Comparison of ENCODE assay signal across 14 cellular contexts in genomic region chr10:78559514-78560392, GRCh38.
DNase-seq lines count a peak whose midpoint lies in the region; ATAC-seq lines count a peak whose summit lies in the region.
"Had no signal": no experiment of that assay in that cellular context is flagged by ENCODE, and none has a peak within 500 bp of the region (broad histone marks: within the 10 kb centered on the region; RNA-seq: fewer than 3 reads in every experiment).

No MANE protein-coding gene starts in this region.

- DNase-seq in H7, result peak; percentile 50
- DNase-seq in NCI-H2081 (lab: John Stamatoyannopoulos, UW), result peak; percentile 82 to 92
- no peak for DNase-seq in NT2/D1 (ENCODE audit: low read depth, low spot score)
- DNase-seq in trophoblast cell, result no peak
- no peak for DNase-seq in NAMALWA (ENCODE audit: low spot score)
- DNase-seq: pancreas; RPMI8226; stimulated activated CD4-positive, alpha-beta T cell treated with anti-CD3 and anti-CD28 coated beads, Interleukin-12 subunit alpha, Interleukin-12 subunit beta, amount 100 ng/mL, for 4 hours; stimulated activated naive CD8-positive, alpha-beta T cell treated with anti-CD3 and anti-CD28 coated beads, Interleukin-15, amount 100 ng/mL, for 72 hours; T-cell had no signal

- H3K23ac ChIP-seq in trophoblast cell (ENCODE audit: low read length), result no peak overlapping the region

- H3K36me3 ChIP-seq in H7 (replicated peaks; ENCODE audit: control insufficient read depth, insufficient read depth, low read length) (no peaks in the 10 kb centered on the region), NT2/D1 (ENCODE audit: insufficient read depth, insufficient read length, low read length) (no peaks in the 10 kb centered on the region), trophoblast cell (ENCODE audit: control insufficient read depth in 1 of 2, insufficient read depth in 2 of 2, low read length in 2 of 2) (no peaks in the 10 kb centered on the region)
- H3K36me3 ChIP-seq: pancreas had no signal

- no peak overlapping the region for H2AFZ ChIP-seq in trophoblast cell (ENCODE audit: insufficient read depth, low read length, poor library complexity)

- no peak overlapping the region for H2AK5ac ChIP-seq in trophoblast cell (ENCODE audit: low read length)

- H3K4ac ChIP-seq in trophoblast cell (ENCODE audit: low read depth, low read length), result no peak overlapping the region

- H3K9ac ChIP-seq in NT2/D1 (ENCODE audit: insufficient read length, low read depth), result peak overlapping the region; percentile 36
- H3K9ac ChIP-seq in trophoblast cell (ENCODE audit: low read length), result no peak overlapping the region

- H4K8ac ChIP-seq in trophoblast cell (ENCODE audit: low read depth, low read length), result no peak overlapping the region

- H3K79me2 ChIP-seq in trophoblast cell (ENCODE audit: control insufficient read depth, insufficient read depth, low read length, poor library complexity), result no peaks in the 10 kb centered on the region

- H3K27ac ChIP-seq in trophoblast cell (ENCODE audit: low read depth, low read length), result no peak overlapping the region
- H3K27ac ChIP-seq: pancreas had no signal

- H3K27me3 ChIP-seq in H7 (ENCODE audit: control insufficient read depth, insufficient read depth, low read length) (no peaks in the 10 kb centered on the region), NT2/D1 (ENCODE audit: insufficient read depth, insufficient read length) (peaks cover 4% of the 10 kb centered on the region), trophoblast cell (ENCODE audit: insufficient read depth, low read length) (no peaks in the 10 kb centered on the region)
- H3K27me3 ChIP-seq: pancreas had no signal

- H3K79me1 ChIP-seq in trophoblast cell (ENCODE audit: low read length), result peaks cover 4% of the 10 kb centered on the region

- no peak overlapping the region for H3K14ac ChIP-seq in trophoblast cell (ENCODE audit: low read length)

- no peak overlapping the region for H3K4me2 ChIP-seq in trophoblast cell (ENCODE audit: low read length)

- H3K9me3 ChIP-seq in NT2/D1 (ENCODE audit: insufficient read depth, low read length) (no peaks in the 10 kb centered on the region), trophoblast cell (ENCODE audit: insufficient read depth, low read depth, low read length) (no peaks in the 10 kb centered on the region)
- H3K9me3 ChIP-seq: pancreas had no signal

- no CpG with 5 or more reads among the region's 13 CpGs for WGBS in trophoblast cell (ENCODE audit: extremely low coverage, insufficient coverage, insufficient read length)

- H4K12ac ChIP-seq in trophoblast cell (ENCODE audit: low read depth, low read length), result no peak overlapping the region

- no peak overlapping the region for H2BK120ac ChIP-seq in trophoblast cell (ENCODE audit: insufficient read depth, low read length, poor library complexity)

- H2BK12ac ChIP-seq in trophoblast cell (ENCODE audit: low read length), result peak overlapping the region; percentile 21

- ATAC-seq in HG02870 (IDR thresholded peaks at IDR 0.05; ENCODE audit: unreplicated experiment), result no peak
- no peak for ATAC-seq in HG02852 (IDR thresholded peaks at IDR 0.05; ENCODE audit: unreplicated experiment)
- no peak for ATAC-seq in HG02678 (IDR thresholded peaks at IDR 0.05; ENCODE audit: unreplicated experiment)
- ATAC-seq: HCT116; stimulated activated naive CD8-positive, alpha-beta T cell treated with anti-CD3 and anti-CD28 coated beads, Interleukin-15, amount 100 ng/mL, for 72 hours; T-cell had no signal

- H3K4me1 ChIP-seq in NT2/D1 (ENCODE audit: insufficient read depth, insufficient read length), result peaks cover 5% of the 10 kb centered on the region
- peaks cover 5 to 8% of the 10 kb centered on the region in 2 experiments for H3K4me1 ChIP-seq in trophoblast cell (ENCODE audit: control insufficient read depth in 1 of 2, insufficient read depth in 2 of 2, low read length in 2 of 2)
- H3K4me1 ChIP-seq: pancreas had no signal

- peak overlapping the region; percentile 32 for H4K91ac ChIP-seq in trophoblast cell (ENCODE audit: low read depth, low read length)

- H3K18ac ChIP-seq in trophoblast cell (ENCODE audit: low read length), result no peak overlapping the region

- no peak overlapping the region for H3K4me3 ChIP-seq in H7 (ENCODE audit: insufficient read depth, low read depth, low read length)
- H3K4me3 ChIP-seq in NT2/D1 (ENCODE audit: insufficient read length, low read depth), result no peak overlapping the region
- no peak overlapping the region for H3K4me3 ChIP-seq in trophoblast cell (ENCODE audit: low read depth, low read length)
- H3K4me3 ChIP-seq: pancreas had no signal

- no peak overlapping the region for H2BK5ac ChIP-seq in trophoblast cell (ENCODE audit: low read depth, low read length, poor library complexity)

Comparison
In these comparisons a context has a peak if more than half of its experiments do, and no peak if none do; other contexts are left out.
1. DNase-seq: peak in H7 (single experiment) and NCI-H2081 (2 of 2); none in NT2/D1 (single experiment), trophoblast cell (0 of 2) and NAMALWA (single experiment).